In the genomic region with DNA sequence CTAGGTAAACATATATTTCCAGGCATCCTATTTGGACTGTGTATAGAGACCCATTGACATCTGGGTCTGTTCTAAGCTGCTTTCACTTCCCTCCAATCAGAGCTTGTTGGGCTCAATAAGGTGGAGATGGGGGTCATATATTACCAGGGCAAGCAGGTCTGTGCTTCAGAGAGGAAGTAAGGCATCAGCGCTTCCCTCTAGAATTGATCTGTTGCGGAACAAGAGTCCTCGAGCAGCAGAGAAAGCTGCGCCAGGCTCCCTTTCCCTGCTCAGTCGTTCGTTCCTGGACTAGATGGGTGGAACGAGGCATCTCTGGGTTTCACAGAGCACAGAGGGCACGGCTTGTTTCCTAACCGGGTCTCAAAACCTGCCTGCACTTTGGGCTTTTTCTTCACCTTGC, we compare ENCODE assay signal across 18 cellular contexts.
A peak's percentile ranks its signal among the peaks of the same experiment; 100 is the strongest.
DNase-seq lines count a peak whose midpoint lies in the region; ATAC-seq and TF ChIP-seq lines count a peak whose summit lies in the region.
"Had no signal": no experiment of that assay in that cellular context is flagged by ENCODE, and none has a peak within 500 bp of the region (broad histone marks: within the 10 kb centered on the region; RNA-seq: fewer than 3 reads in every experiment).

No MANE protein-coding gene starts in this region.

- peaks cover 6% of the 10 kb centered on the region for H3K36me3 Mint-ChIP-seq in chondrocyte (ENCODE audit: low read depth)

- no peaks in the 10 kb centered on the region for H3K9me3 ChIP-seq in neutrophil
- H3K9me3 ChIP-seq: tibial artery had no signal

- no peaks in the 10 kb centered on the region for H3K27me3 ChIP-seq in neutrophil
- H3K27me3 ChIP-seq: heart right ventricle, tibial artery had no signal

- H3K4me1 ChIP-seq in neutrophil (ENCODE audit: control insufficient read depth in 1 of 2, insufficient read depth in 1 of 2, low read depth in 1 of 2, low read length in 1 of 2), result peaks cover 7 to 15% of the 10 kb centered on the region in 2 experiments
- H3K4me1 ChIP-seq: A549 had no signal

- H3K36me3 ChIP-seq in neutrophil, result peaks cover 7% of the 10 kb centered on the region
- H3K36me3 ChIP-seq: tibial artery had no signal

- peak overlapping the region; percentile 74 for H3K27ac Mint-ChIP-seq in chondrocyte (ENCODE audit: unreplicated experiment)
- H3K27ac Mint-ChIP-seq: activated CD8-positive, alpha-beta memory T cell treated with anti-CD3 and anti-CD28 coated beads, Interleukin-2, amount 10 ng/mL, durations not matched to agents 7 days and 5 days; activated naive CD8-positive, alpha-beta T cell treated with anti-CD3 and anti-CD28 coated beads for 36 hours had no signal

- no peaks in the 10 kb centered on the region for H3K27me3 Mint-ChIP-seq in chondrocyte (ENCODE audit: low read depth)
- H3K27me3 Mint-ChIP-seq: activated CD8-positive, alpha-beta memory T cell treated with anti-CD3 and anti-CD28 coated beads, Interleukin-2, amount 10 ng/mL, durations not matched to agents 7 days and 5 days; activated naive CD8-positive, alpha-beta T cell treated with anti-CD3 and anti-CD28 coated beads for 36 hours had no signal

- DNase-seq in NCI-H1092 treated with DMSO at 0.1 percent for 48 hours (lab: John Stamatoyannopoulos, UW) (peak; percentile 57), NCI-H1092 (lab: John Stamatoyannopoulos, UW) (no peak), NB4 (ENCODE audit: low read depth) (peak; percentile 8), chondrocyte (ENCODE audit: low spot score) (no peak), T1000 (lab: John Stamatoyannopoulos, UW) (no peak)
- DNase-seq: activated CD8-positive, alpha-beta memory T cell treated with anti-CD3 and anti-CD28 coated beads, Interleukin-2, amount 10 ng/mL, durations not matched to agents 7 days and 5 days; activated naive CD8-positive, alpha-beta T cell treated with anti-CD3 and anti-CD28 coated beads for 36 hours; central memory CD4-positive, alpha-beta T cell; heart right ventricle; left ventricle myocardium superior; NCI-H526; spleen; tibial artery had no signal

- H3K4me1 Mint-ChIP-seq in chondrocyte (ENCODE audit: low read depth), result peaks cover 29% of the 10 kb centered on the region
- H3K4me1 Mint-ChIP-seq: activated CD8-positive, alpha-beta memory T cell treated with anti-CD3 and anti-CD28 coated beads, Interleukin-2, amount 10 ng/mL, durations not matched to agents 7 days and 5 days; activated naive CD8-positive, alpha-beta T cell treated with anti-CD3 and anti-CD28 coated beads for 36 hours had no signal

- TF ChIP-seq CTCF in NB4 (IDR thresholded peaks at IDR 0.05; ENCODE audit: low read depth, low read length) (no peak), chondrocyte (IDR thresholded peaks at IDR 0.05) (no peak), neutrophil (IDR thresholded peaks at IDR 0.05) (no peak)

- ATAC-seq in HG03432 (IDR thresholded peaks at IDR 0.05; ENCODE audit: unreplicated experiment), result no peak
- ATAC-seq in GM21529 (IDR thresholded peaks at IDR 0.05; ENCODE audit: unreplicated experiment), result no peak
- ATAC-seq: A549; activated CD8-positive, alpha-beta memory T cell treated with anti-CD3 and anti-CD28 coated beads, Interleukin-2, amount 10 ng/mL, durations not matched to agents 7 days and 5 days; heart right ventricle; left ventricle myocardium superior had no signal

- TF ChIP-seq POLR2A in NB4 (IDR thresholded peaks at IDR 0.05; ENCODE audit: extremely low read depth, insufficient read length), result no peak

- H3K4me3 ChIP-seq in NB4 (ENCODE audit: low read depth, low read length) (no peak overlapping the region), neutrophil (ENCODE audit: low read depth in 1 of 2, low read length in 1 of 2) (no peak overlapping the region)
- H3K4me3 ChIP-seq: A549, heart right ventricle, tibial artery had no signal

- H3K27ac ChIP-seq in neutrophil, result peak overlapping the region; percentile 32
- H3K27ac ChIP-seq: A549, epithelial cell of prostate, heart right ventricle, tibial artery had no signal

- peaks cover 7% of the 10 kb centered on the region for H3K9me3 Mint-ChIP-seq in chondrocyte (ENCODE audit: low read depth)

- no peak overlapping the region for H3K4me3 Mint-ChIP-seq in chondrocyte (ENCODE audit: unreplicated experiment)
- H3K4me3 Mint-ChIP-seq: activated CD8-positive, alpha-beta memory T cell treated with anti-CD3 and anti-CD28 coated beads, Interleukin-2, amount 10 ng/mL, durations not matched to agents 7 days and 5 days; activated naive CD8-positive, alpha-beta T cell treated with anti-CD3 and anti-CD28 coated beads for 36 hours had no signal

Comparison
In these comparisons a context has a peak if more than half of its experiments do, and no peak if none do; other contexts are left out.
1. DNase-seq: peak in NCI-H1092 treated with DMSO at 0.1 percent for 48 hours (single experiment) and NB4 (single experiment); none in NCI-H1092 (single experiment), chondrocyte (single experiment) and T1000 (single experiment).